ENCODE assay signal across 17 cellular contexts in the genomic region with DNA sequence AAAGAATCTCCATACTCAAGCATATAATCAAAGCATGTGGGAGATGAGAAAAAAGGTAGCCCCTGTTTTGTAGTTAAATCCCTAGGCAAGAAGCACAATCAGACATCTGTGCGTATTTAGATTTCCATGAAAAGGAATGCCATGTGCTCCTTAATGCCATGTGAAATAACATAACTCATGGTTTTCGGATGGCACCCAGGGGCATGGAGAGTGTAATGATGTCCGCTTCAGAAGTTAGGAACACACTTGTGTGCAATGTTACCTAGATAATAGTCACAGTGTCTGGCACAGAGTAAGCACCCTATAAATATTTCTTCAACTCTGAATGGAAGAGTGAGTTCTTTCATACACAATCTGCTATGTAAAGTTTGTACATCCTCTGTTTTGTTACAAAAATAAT.
"Had no signal": no experiment of that assay in that cellular context is flagged by ENCODE, and none has a peak within 500 bp of the region (broad histone marks: within the 10 kb centered on the region; RNA-seq: fewer than 3 reads in every experiment).

No MANE protein-coding gene starts in this region.

- DNase-seq: dermis blood vessel endothelial cell; dorsolateral prefrontal cortex; effector CD4-positive, alpha-beta T cell; effector memory CD4-positive, alpha-beta T cell; foreskin keratinocyte; gastrocnemius medialis; glutamatergic neuron; head of caudate nucleus; heart right ventricle; hippocampal formation; left cardiac atrium; left lung; left ventricle myocardium superior; lower lobe of right lung; mesenchymal stem cell; naive thymus-derived CD4-positive, alpha-beta T cell; natural killer cell had no signal
